1 cellular context compared by ENCODE assay signal in genomic region chr13:103104340-103104739, GRCh38.
A peak's percentile ranks its signal among the peaks of the same experiment; 100 is the strongest.
TF ChIP-seq lines count a peak whose summit lies in the region.

No MANE protein-coding gene starts in this region.

TF ChIP-seq in H1, 55 proteins besides CTCF, POLR2A, EP300 and RAD21:
- TF ChIP-seq HDAC6 (IDR thresholded peaks at IDR 0.05; ENCODE audit: low read depth, low read length) (no peak), TCF12 (IDR thresholded peaks at IDR 0.05; ENCODE audit: low read depth, low read length) (peak; percentile 86; the same call in 1 of the 2 replicates), ATF3 (IDR thresholded peaks at IDR 0.05; ENCODE audit: insufficient read depth, low read depth, low read length) (no peak), RFX5 (IDR thresholded peaks at IDR 0.05; ENCODE audit: borderline replicate concordance, low read depth, low read length) (no peak), SP1 (IDR thresholded peaks at IDR 0.05; ENCODE audit: low read depth, low read length) (peak; percentile 50; the same call in 1 of the 2 replicates), CHD1 (IDR thresholded peaks at IDR 0.05; ENCODE audit: low read depth, low read length) (no peak), ZNF274 (IDR thresholded peaks at IDR 0.05; ENCODE audit: borderline replicate concordance, extremely low read depth, low read length) (no peak), PHF8 (conservative IDR thresholded peaks at IDR 0.05; ENCODE audit: low read depth, low read length) (no peak), KDM1A (IDR thresholded peaks at IDR 0.05; ENCODE audit: borderline replicate concordance, low read length) (peak; percentile 12; the same call in 1 of the 2 replicates), NRF1 (IDR thresholded peaks at IDR 0.05; ENCODE audit: low read depth, low read length) (no peak), SIN3A (conservative IDR thresholded peaks at IDR 0.05 in 1 of 2, IDR thresholded peaks at IDR 0.05 in 1 of 2; ENCODE audit: low read depth in 1 of 2, low read length in 2 of 2) (no peak), TEAD4 (IDR thresholded peaks at IDR 0.05; ENCODE audit: low read depth, low read length) (peak; percentile 85)
